In genomic region chr5:53092242-53092641, GRCh38 we compare ENCODE assay signal across 25 cellular contexts.
"Had no signal": no experiment of that assay in that cellular context is flagged by ENCODE, and none has a peak within 500 bp of the region (broad histone marks: within the 10 kb centered on the region; RNA-seq: fewer than 3 reads in every experiment).

No MANE protein-coding gene starts in this region.

- H3K9me3 ChIP-seq: esophagus squamous epithelium, heart right ventricle, lower lobe of right lung, ovary, psoas muscle, spleen, thoracic aorta, tibial nerve, upper lobe of left lung had no signal

- ATAC-seq: heart right ventricle; left cardiac atrium; left ventricle myocardium superior; natural killer cell; psoas muscle; right cardiac atrium; stimulated activated naive B cell treated with anti-CD40 and anti-IgM and Interleukin-4, amounts not matched to agents 10 μg/mL and 1 μg/mL and 100 μg/mL, for 72 hours had no signal

- H3K9me3 Mint-ChIP-seq: endodermal cell; memory B cell; natural killer cell; stimulated activated naive B cell treated with anti-CD40 and anti-IgM and Interleukin-4, amounts not matched to agents 10 μg/mL and 1 μg/mL and 100 μg/mL, for 72 hours; stimulated activated naive CD8-positive, alpha-beta T cell treated with anti-CD3 and anti-CD28 coated beads, Interleukin-15, Interleukin-2, amounts not matched to agents 100 ng/mL and 50 ng/mL, for 24 hours had no signal

- H3K27me3 ChIP-seq: esophagus squamous epithelium, heart right ventricle, ovary, spleen, tibial nerve, upper lobe of left lung had no signal

- DNase-seq: cortex of kidney; endodermal cell; esophagus squamous epithelium; foreskin melanocyte; glutamatergic neuron; heart right ventricle; hippocampal formation; left cardiac atrium; left ventricle myocardium superior; lower lobe of right lung; natural killer cell; occipital lobe; ovary; posterior cingulate gyrus; psoas muscle; right cardiac atrium; spleen; stimulated activated CD4-positive, alpha-beta T cell treated with anti-CD3 and anti-CD28 coated beads, Interleukin-4, amount 100 ng/mL, for 4 hours; stimulated activated naive B cell treated with anti-CD40 and anti-IgM and Interleukin-4, amounts not matched to agents 10 μg/mL and 1 μg/mL and 100 μg/mL, for 72 hours; upper lobe of left lung had no signal

- H3K36me3 ChIP-seq: ovary, thoracic aorta had no signal

- H3K4me3 ChIP-seq: esophagus squamous epithelium, heart right ventricle, lower lobe of right lung, ovary, psoas muscle, skin epidermis, spleen, thoracic aorta, tibial nerve, upper lobe of left lung had no signal

- H3K27me3 Mint-ChIP-seq: memory B cell; stimulated activated naive B cell treated with anti-CD40 and anti-IgM and Interleukin-4, amounts not matched to agents 10 μg/mL and 1 μg/mL and 100 μg/mL, for 72 hours; stimulated activated naive CD8-positive, alpha-beta T cell treated with anti-CD3 and anti-CD28 coated beads, Interleukin-15, Interleukin-2, amounts not matched to agents 100 ng/mL and 50 ng/mL, for 24 hours had no signal

- H3K36me3 Mint-ChIP-seq: memory B cell had no signal

- H3K4me1 ChIP-seq: esophagus squamous epithelium, lower lobe of right lung, psoas muscle had no signal

- H3K27ac ChIP-seq: esophagus squamous epithelium, heart right ventricle, lower lobe of right lung, ovary, psoas muscle, spleen, thoracic aorta, upper lobe of left lung had no signal

- H3K4me1 Mint-ChIP-seq: endodermal cell, natural killer cell had no signal

- H3K4me3 Mint-ChIP-seq: endodermal cell; memory B cell; natural killer cell; stimulated activated naive B cell treated with anti-CD40 and anti-IgM and Interleukin-4, amounts not matched to agents 10 μg/mL and 1 μg/mL and 100 μg/mL, for 72 hours; stimulated activated naive CD8-positive, alpha-beta T cell treated with anti-CD3 and anti-CD28 coated beads, Interleukin-15, Interleukin-2, amounts not matched to agents 100 ng/mL and 50 ng/mL, for 24 hours had no signal

- H3K27ac Mint-ChIP-seq: endodermal cell; memory B cell; natural killer cell; stimulated activated naive B cell treated with anti-CD40 and anti-IgM and Interleukin-4, amounts not matched to agents 10 μg/mL and 1 μg/mL and 100 μg/mL, for 72 hours; stimulated activated naive CD8-positive, alpha-beta T cell treated with anti-CD3 and anti-CD28 coated beads, Interleukin-15, Interleukin-2, amounts not matched to agents 100 ng/mL and 50 ng/mL, for 24 hours had no signal
